ENCODE assay signal across 16 cellular contexts in the genomic region with DNA sequence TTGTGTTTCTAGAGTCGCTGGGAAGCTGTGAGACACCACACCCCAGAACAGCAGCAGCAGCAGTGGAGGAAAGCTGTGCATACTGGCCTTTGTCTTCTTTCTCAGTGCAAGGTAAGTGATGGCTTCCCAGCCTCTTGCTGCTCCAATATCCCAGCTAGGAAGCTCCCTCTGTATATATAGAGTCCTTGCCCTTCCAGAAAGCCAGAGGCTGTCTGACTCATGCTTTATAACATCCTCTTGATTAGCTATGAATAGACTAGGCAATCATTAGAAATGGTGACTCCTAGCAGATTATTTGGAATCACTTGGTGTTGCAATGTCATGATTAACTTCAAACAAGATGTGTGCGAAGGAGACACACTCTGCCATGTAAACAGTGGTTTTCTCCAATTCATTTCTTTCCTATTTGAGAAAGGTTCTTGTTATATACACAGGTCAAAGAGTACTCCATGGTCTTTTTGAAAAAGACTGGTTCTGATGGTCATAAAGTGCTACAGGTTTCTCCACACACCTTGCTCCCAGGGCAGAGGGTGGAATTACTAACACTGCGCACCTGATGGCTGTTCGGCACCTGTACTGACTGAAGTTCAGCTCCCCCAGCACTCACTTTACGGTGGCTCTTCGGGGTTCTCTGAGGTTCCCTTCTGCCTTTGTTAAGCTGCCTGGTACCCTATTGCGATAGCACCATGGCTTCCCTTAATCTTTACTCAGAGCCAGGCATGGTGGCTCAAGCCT. TPM values are rescaled to one million over a fixed set of nuclear protein-coding genes. Genes with fewer than 3 reads are reported as not detected.
DNase-seq lines count a peak whose midpoint lies in the region; ATAC-seq lines count a peak whose summit lies in the region.
"Had no signal": no experiment of that assay in that cellular context is flagged by ENCODE, and none has a peak within 500 bp of the region (broad histone marks: within the 10 kb centered on the region; RNA-seq: fewer than 3 reads in every experiment).

MMP1 (minus strand) TSS at position 149 of the 735 bp plus-strand sequence; CDS start at position 81, 68 bp downstream.

- no peaks in the 10 kb centered on the region for H3K9me3 ChIP-seq in MG63

- in situ Hi-C loops in endometrial microvascular endothelial cells (cut with HindIII; ENCODE audit: inconsistent ontology term, low pct_unique_long_range_greater_than_20kb, low sequenced_read_pairs) = no loop called here

- H3K27me3 ChIP-seq in MG63 = no peaks in the 10 kb centered on the region

- H3K4me3 ChIP-seq in MG63 = no peak within 1 kb of the TSS

- no peak for ATAC-seq in HG03139 (IDR thresholded peaks at IDR 0.05; ENCODE audit: unreplicated experiment)
- ATAC-seq: stimulated activated naive CD8-positive, alpha-beta T cell treated with anti-CD3 and anti-CD28 coated beads, Interleukin-15, amount 100 ng/mL, for 72 hours had no signal

- H3K36me3 ChIP-seq in MG63 = no peaks in the 10 kb centered on the region

- peak; percentile 63 for DNase-seq in AG20443 (ENCODE audit: low spot score)
- DNase-seq in MG63 = peak; percentile 27
- peak in 1 of 2 donors; percentile 88 for DNase-seq in lung microvascular endothelial cell (ENCODE audit: low read depth in 2 of 2)
- no peak for DNase-seq in HT-29 (ENCODE audit: low spot score)
- DNase-seq in MV-4-11 (lab: John Stamatoyannopoulos, UW) = no peak
- DNase-seq in effector CD8-positive, alpha-beta T cell (lab: John Stamatoyannopoulos, UW) = no peak
- DNase-seq: activated naive CD8-positive, alpha-beta T cell treated with anti-CD3 and anti-CD28 coated beads, Interleukin-2, amount 10 ng/mL, durations not matched to agents 7 days and 5 days; CD4-positive, CD25-positive, alpha-beta regulatory T cell; NCI-H1436 treated with DMSO at 0.1 percent for 48 hours; NCI-H524; posterior cingulate gyrus; SHP77 treated with DMSO at 0.1 percent for 48 hours; stimulated activated CD4-positive, alpha-beta T cell treated with anti-CD3 and anti-CD28 coated beads, Interleukin-4, amount 100 ng/mL, for 1 hour; stimulated activated naive CD8-positive, alpha-beta T cell treated with anti-CD3 and anti-CD28 coated beads, Interleukin-15, amount 100 ng/mL, for 72 hours had no signal

RNA-seq across cellular contexts. Expression of gene MMP1, which starts in this region (rescaled TPM):
- not detected in 2 replicates for total RNA-seq in MG63 (2014; rRNA removed; shearing (Covaris generic); ENCODE audit: low replicate concordance)
- total RNA-seq in endometrial microvascular endothelial cells (ENCODE audit: inconsistent ontology term) (2,361 TPM), lung microvascular endothelial cell (28.4 and 326 TPM in 2 replicates)
- total RNA-seq in HT-29 (2014; rRNA removed; shearing (Covaris generic)) = not detected in 2 replicates
- total RNA-seq: activated naive CD8-positive, alpha-beta T cell treated with anti-CD3 and anti-CD28 coated beads, Interleukin-2, amount 10 ng/mL, durations not matched to agents 7 days and 5 days; CD4-positive, CD25-positive, alpha-beta regulatory T cell had no signal

Comparison
In these comparisons a context has a peak if more than half of its experiments do, and no peak if none do; other contexts are left out.
1. Peak in DNase-seq in MG63; RNA of the gene not detected or under 1 TPM.